27 cellular contexts compared by ENCODE assay signal in genomic region chr4:87342872-87343271, GRCh38. TPM values are rescaled to one million over a fixed set of nuclear protein-coding genes. Genes with fewer than 3 reads are reported as not detected.
"Had no signal": no experiment of that assay in that cellular context is flagged by ENCODE, and none has a peak within 500 bp of the region (broad histone marks: within the 10 kb centered on the region; RNA-seq: fewer than 3 reads in every experiment).

No MANE protein-coding gene starts in this region.

- H3K27ac ChIP-seq: cardiac muscle cell, gastroesophageal sphincter, ovary, right atrium auricular region, testis had no signal

- H3K36me3 ChIP-seq: ovary had no signal

- H3K9me3 ChIP-seq: testis had no signal

- DNase-seq: activated CD4-positive, alpha-beta memory T cell treated with anti-CD3 and anti-CD28 coated beads, Interleukin-2, amount 10 ng/mL, durations not matched to agents 7 days and 5 days; activated CD4-positive, alpha-beta T cell treated with anti-CD3 and anti-CD28 coated beads for 1 hour; activated CD4-positive, alpha-beta T cell treated with anti-CD3 and anti-CD28 coated beads, Interleukin-2, amount 10 ng/mL, durations not matched to agents 7 days and 5 days; activated CD8-positive, alpha-beta memory T cell treated with anti-CD3 and anti-CD28 coated beads, Interleukin-2, amount 50 U/mL, for 48 hours; activated gamma-delta T cell treated with Interleukin-2 at 50 U/mL for 16 hours; activated naive CD4-positive, alpha-beta T cell treated with anti-CD3 and anti-CD28 coated beads, Interleukin-2, amount 50 U/mL, for 16 hours; activated T-cell treated with anti-CD3 and anti-CD28 coated beads, Interleukin-2, amount 50 U/mL, for 4 hours; amygdala; hippocampal formation; naive thymus-derived CD4-positive, alpha-beta T cell; ovary; stimulated activated CD4-positive, alpha-beta T cell treated with anti-CD3 and anti-CD28 coated beads, Interleukin-15, amount 100 ng/mL, for 24 hours; stimulated activated CD4-positive, alpha-beta T cell treated with anti-CD3 and anti-CD28 coated beads, Interleukin-2, amount 100 ng/mL, for 24 hours; stimulated activated naive CD4-positive, alpha-beta T cell; T-cell had no signal

- H3K4me3 ChIP-seq: cardiac muscle cell, gastroesophageal sphincter, ovary, right atrium auricular region, testis, upper lobe of left lung had no signal

- H3K27me3 ChIP-seq: cardiac muscle cell, gastroesophageal sphincter, ovary, right atrium auricular region, testis, upper lobe of left lung had no signal

- H3K4me1 ChIP-seq: gastroesophageal sphincter, right atrium auricular region, testis had no signal

- ATAC-seq: activated T-cell treated with anti-CD3 and anti-CD28 coated beads, Interleukin-2, amount 50 U/mL, for 4 hours; activated T-helper 17 cell treated with anti-CD3 and anti-CD28 coated beads, Interleukin-2, amount 50 U/mL, for 72 hours; gastroesophageal sphincter; naive thymus-derived CD4-positive, alpha-beta T cell; T-cell; WTC11 had no signal

- FAIRE-seq: endothelial cell of umbilical vein had no signal

RNA-seq across cellular contexts. Expression of gene HSD17B13, which starts 20.2 kb away (rescaled TPM):
- total RNA-seq: activated T-cell treated with anti-CD3 and anti-CD28 coated beads, Interleukin-2, amount 50 U/mL, for 4 hours; endothelial cell of umbilical vein; fibroblast of villous mesenchyme; mammary epithelial cell; right atrium auricular region; WTC11 had no signal
- polyA plus RNA-seq: cardiac muscle cell, keratinocyte, mammary epithelial cell, neural cell had no signal
